ENCODE assay signal across 9 cellular contexts in the genomic region with DNA sequence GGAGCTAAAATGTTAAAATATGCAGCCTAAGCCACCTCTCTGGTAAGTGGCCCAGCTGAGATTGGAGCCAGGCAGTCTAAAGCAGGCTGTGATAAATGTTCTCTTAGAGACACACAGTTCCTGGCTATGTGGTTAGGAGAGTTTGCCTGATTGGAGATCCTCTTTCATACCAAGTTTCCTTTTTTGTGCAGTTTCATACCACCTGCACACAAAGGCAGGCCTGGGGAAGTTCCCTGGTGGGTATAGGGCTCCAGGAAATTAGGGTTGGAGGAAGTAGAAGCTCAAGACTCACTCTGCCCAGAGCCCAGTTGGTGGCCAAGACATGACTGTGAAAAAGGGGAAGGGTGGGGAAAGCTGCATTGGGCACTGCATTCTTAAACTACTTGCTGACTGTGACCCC. TPM values are rescaled to one million over a fixed set of nuclear protein-coding genes. Genes with fewer than 3 reads are reported as not detected.
A peak's percentile ranks its signal among the peaks of the same experiment; 100 is the strongest.
DNase-seq lines count a peak whose midpoint lies in the region; ATAC-seq and TF ChIP-seq lines count a peak whose summit lies in the region.
"Had no signal": no experiment of that assay in that cellular context is flagged by ENCODE, and none has a peak within 500 bp of the region (broad histone marks: within the 10 kb centered on the region; RNA-seq: fewer than 3 reads in every experiment).

No MANE protein-coding gene starts in this region.

- H3F3A ChIP-seq in GM23248 (ENCODE audit: insufficient read depth): no peaks in the 10 kb centered on the region

- TF ChIP-seq POLR2A in testis (IDR thresholded peaks at IDR 0.05): no peak

- peaks cover 6% of the 10 kb centered on the region in 2 donors for H3K4me1 Mint-ChIP-seq in natural killer cell

- in situ Hi-C loops in GM23248 (cut with MboI): no loop called here

- no peaks in the 10 kb centered on the region for H3K9me2 ChIP-seq in GM23248 (ENCODE audit: insufficient read depth)

- no peaks in the 10 kb centered on the region for H3K36me3 Mint-ChIP-seq in natural killer cell

- H3K9ac ChIP-seq in SK-N-MC (ENCODE audit: insufficient read length) (no peak overlapping the region), GM23248 (no peak overlapping the region)

- H3K4me1 ChIP-seq in GM23248 (ENCODE audit: insufficient read depth): no peaks in the 10 kb centered on the region
- H3K4me1 ChIP-seq in testis: no peaks in the 10 kb centered on the region

- H3K9me3 ChIP-seq in SK-N-MC (ENCODE audit: low read depth, low read length): no peaks in the 10 kb centered on the region
- H3K9me3 ChIP-seq in GM23248 (ENCODE audit: low read depth): no peaks in the 10 kb centered on the region
- no peaks in the 10 kb centered on the region for H3K9me3 ChIP-seq in testis

- no peak overlapping the region for H3K4me2 ChIP-seq in GM23248 (ENCODE audit: unreplicated experiment)

- H3K27me3 Mint-ChIP-seq in natural killer cell (ENCODE audit: low read depth in 2 of 2): peaks cover 0 to 5% of the 10 kb centered on the region in 2 donors

- H3K9me3 Mint-ChIP-seq in natural killer cell: no peaks in the 10 kb centered on the region

- DNase-seq in SK-N-MC (ENCODE audit: low read depth, low spot score): no peak
- DNase-seq in natural killer cell: no peak
- no peak for DNase-seq in GM23248
- DNase-seq in NCI-H2029 treated with DMSO at 0.1 percent for 48 hours (lab: John Stamatoyannopoulos, UW): no peak
- DNase-seq in testis: no peak
- DNase-seq in GM10248 (ENCODE audit: extremely low spot score): no peak
- DNase-seq: SW 1271 had no signal

- H3K27ac Mint-ChIP-seq in natural killer cell: no peak overlapping the region

- POLR2A ChIA-PET in GM10248 (lab: Yijun Ruan, JAX): no interaction called here

- no peak overlapping the region for H3K4me3 Mint-ChIP-seq in natural killer cell

- H4K20me1 ChIP-seq in GM23248 (ENCODE audit: insufficient read depth): no peaks in the 10 kb centered on the region

- no peaks in the 10 kb centered on the region for H3K79me2 ChIP-seq in GM23248 (ENCODE audit: insufficient read depth)

- H3K36me3 ChIP-seq in SK-N-MC (ENCODE audit: insufficient read depth, low read length): no peaks in the 10 kb centered on the region
- H3K36me3 ChIP-seq in GM23248 (ENCODE audit: low read depth): no peaks in the 10 kb centered on the region
- H3K36me3 ChIP-seq in testis (ENCODE audit: low read depth, missing control alignments): no peaks in the 10 kb centered on the region

- no peak overlapping the region for H2AFZ ChIP-seq in GM23248

- intact Hi-C loops in natural killer cell (cut with micrococcal nuclease) (no loop called here), testis (cut with DNase I; ENCODE audit: low total_unique reads) (no loop called here)

- ATAC-seq in GM19023 (IDR thresholded peaks at IDR 0.05; ENCODE audit: unreplicated experiment) (peak; percentile 70), HG02973 (IDR thresholded peaks at IDR 0.05; ENCODE audit: unreplicated experiment) (peak; percentile 81), natural killer cell (peak; percentile 24 to 64 (median 24))

- CTCF ChIA-PET in GM10248 (lab: Yijun Ruan, JAX): interaction anchor here (2.4 kb wide), 1 partner anchor 28 kb away, joined by 8 read pairs; no protein-coding TSS in a partner anchor

- H3K4me3 ChIP-seq in SK-N-MC (peak overlapping the region; percentile 14; the same call in 1 of the 2 replicates), GM23248 (no peak overlapping the region), testis (no peak overlapping the region)

- no peaks in the 10 kb centered on the region for H3K27me3 ChIP-seq in GM23248 (replicated peaks; ENCODE audit: insufficient read depth)
- no peaks in the 10 kb centered on the region for H3K27me3 ChIP-seq in testis

- TF ChIP-seq CTCF in natural killer cell (IDR thresholded peaks at IDR 0.05) (no peak), testis (IDR thresholded peaks at IDR 0.05) (no peak), GM10248 (IDR thresholded peaks at IDR 0.05; ENCODE audit: control extremely low read depth, extremely low read depth, low read depth, missing control alignments) (no peak)

- H3K27ac ChIP-seq in SK-N-MC (peak overlapping the region; percentile 61), GM23248 (no peak overlapping the region), testis (no peak overlapping the region)

RNA-seq across cellular contexts. Expression of gene CYBB, which starts 16.9 kb away (rescaled TPM):
- 10 to 100 TPM; 11.3 to 25.6 (median 20.9) TPM for total RNA-seq in natural killer cell
- total RNA-seq in GM23248 (2014; rRNA removed; shearing (Covaris generic)): not detected in 2 replicates
- polyA plus RNA-seq in GM23248 (2016; fragmentation: Nextera tagmentation; extraction: Ambion mirVana): not detected in 2 replicates
- 1 to 10 TPM; 1.3 to 4.2 TPM for total RNA-seq in testis
- polyA plus RNA-seq in testis (ENCODE audit: insufficient read depth, low read depth, low replicate concordance): 15.7 TPM

RNA-seq across cellular contexts. Expression of gene DYNLT3, which starts 50.6 kb away (rescaled TPM):
- total RNA-seq in natural killer cell: 10 to 100 TPM; 18.1 to 25.0 (median 18.4) TPM
- 43.4 and 46.3 TPM in 2 replicates for total RNA-seq in GM23248 (2014; rRNA removed; shearing (Covaris generic))
- polyA plus RNA-seq in GM23248 (2016; fragmentation: Nextera tagmentation; extraction: Ambion mirVana): 64.3 and 65.4 TPM in 2 replicates
- total RNA-seq in testis: 10 to 100 TPM; 11.1 to 11.7 TPM
- 20.1 TPM for polyA plus RNA-seq in testis (ENCODE audit: insufficient read depth, low read depth, low replicate concordance)

Comparison
In these comparisons a context has a peak if more than half of its experiments do, and no peak if none do; other contexts are left out.
1. ATAC-seq: peak in every context shown above with its lines; median percentile 81 in HG02973; 70 in GM19023; 24 in natural killer cell.